23 cellular contexts compared by ENCODE assay signal in the genomic region with DNA sequence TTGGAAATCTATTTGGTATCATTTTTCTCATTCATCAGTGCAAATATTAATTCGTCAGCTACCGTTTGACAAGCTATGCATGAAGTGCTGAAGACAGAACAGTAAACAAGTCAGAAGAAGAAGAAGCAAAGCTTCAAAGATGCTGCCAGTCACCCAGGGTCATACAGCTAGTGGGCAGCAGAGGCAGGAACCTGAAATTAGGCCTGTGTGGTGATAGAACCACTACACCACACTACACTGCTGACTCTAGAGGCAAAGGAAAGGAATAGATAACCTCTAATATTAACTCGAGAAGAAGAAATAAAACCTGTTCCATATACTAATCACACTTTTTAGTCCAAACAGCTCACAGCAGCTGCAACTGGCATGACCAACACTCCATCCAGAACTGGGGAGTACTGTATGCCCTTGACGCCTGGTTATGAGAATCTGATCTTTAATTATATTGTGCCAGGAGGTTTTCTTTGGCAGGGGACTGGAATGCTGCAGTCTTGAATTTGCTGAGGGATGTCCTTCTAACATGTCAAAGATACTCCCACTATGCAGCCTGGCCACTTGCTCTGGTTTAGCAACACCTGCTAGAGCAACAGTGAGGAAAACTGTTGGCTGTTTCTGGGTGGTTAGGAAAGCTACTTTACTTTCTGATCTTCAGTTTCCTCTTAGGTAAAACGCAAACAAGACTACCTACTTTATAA.
DNase-seq lines count a peak whose midpoint lies in the region; ATAC-seq and TF ChIP-seq lines count a peak whose summit lies in the region.
"Had no signal": no experiment of that assay in that cellular context is flagged by ENCODE, and none has a peak within 500 bp of the region (broad histone marks: within the 10 kb centered on the region; RNA-seq: fewer than 3 reads in every experiment).

No MANE protein-coding gene starts in this region.

- H3K27me3 ChIP-seq in Loucy (ENCODE audit: insufficient read depth, low read length, poor library complexity, severe bottlenecking) (no peaks in the 10 kb centered on the region), psoas muscle (ENCODE audit: insufficient read depth in 3 of 3, low read length in 2 of 3) (no peaks in the 10 kb centered on the region)
- H3K27me3 ChIP-seq: BLaER1 treated with 17β-estradiol and CSF1 and Interleukin-3, amounts not matched to agents 10 nM and 100 nM; body of pancreas; colonic mucosa; Peyer's patch; suprapubic skin had no signal

- no peaks in the 10 kb centered on the region for H3K9me2 ChIP-seq in Loucy (replicated peaks; ENCODE audit: low read depth, low read length)

- DNase-seq in NCI-H510A treated with DMSO at 0.1 percent for 48 hours (lab: John Stamatoyannopoulos, UW) (peak; percentile 46), NCI-H510A (lab: John Stamatoyannopoulos, UW) (no peak), epithelial cell of prostate (ENCODE audit: low read depth, low spot score) (no peak), psoas muscle (peak in 1 of 2 donors; percentile 67), SIG-M5 treated with dmso at 0.1 percent for 504 hours (lab: John Stamatoyannopoulos, UW; ENCODE audit: unreplicated experiment) (no peak)
- no peak for DNase-seq in stimulated activated CD4-positive, alpha-beta T cell treated with anti-CD3 and anti-CD28 coated beads, Interleukin-4, amount 100 ng/mL, for 1 hour
- DNase-seq: activated CD4-positive, alpha-beta T cell treated with anti-CD3 and anti-CD28 coated beads for 1 hour; body of pancreas; colonic mucosa; DMS153; GF-D8; hypothalamus; NCI-H2029 treated with DMSO at 0.1 percent for 48 hours; NCI-H774; Peyer's patch; stimulated activated CD4-positive, alpha-beta T cell treated with anti-CD3 and anti-CD28 coated beads, Interleukin-12 subunit alpha, Interleukin-12 subunit beta, amount 100 ng/mL, for 4 hours; T1000 had no signal

- H3K4me3 ChIP-seq in Loucy (ENCODE audit: low read length, poor library complexity, severe bottlenecking) (no peak overlapping the region), psoas muscle (peak overlapping the region; percentile 24)
- H3K4me3 ChIP-seq: A549; BLaER1 treated with 17β-estradiol and CSF1 and Interleukin-3, amounts not matched to agents 10 nM and 100 nM; body of pancreas; colonic mucosa; Peyer's patch; suprapubic skin had no signal

- H3K4me1 ChIP-seq in Loucy (ENCODE audit: insufficient read depth, low read length, poor library complexity, severe bottlenecking) (peaks cover 9% of the 10 kb centered on the region), psoas muscle (peaks cover 64% of the 10 kb centered on the region)

- H3K9me3 ChIP-seq in Loucy (ENCODE audit: insufficient read depth, low read depth, low read length) (no peaks in the 10 kb centered on the region), psoas muscle (no peaks in the 10 kb centered on the region)
- H3K9me3 ChIP-seq: A549, body of pancreas, colonic mucosa, Peyer's patch, suprapubic skin had no signal

- intact Hi-C loops in psoas muscle (cut with DNase I): loop anchor here in 1 of 2 donors (5.0 kb wide), 2 partner anchors 44 to 71 kb away; partner anchors contain the start of gene PAK1

- peak overlapping the region; percentile 69 for H3K27ac ChIP-seq in epithelial cell of prostate
- peak overlapping the region; percentile 76 for H3K27ac ChIP-seq in psoas muscle
- H3K27ac ChIP-seq: A549; BLaER1 treated with 17β-estradiol and CSF1 and Interleukin-3, amounts not matched to agents 10 nM and 100 nM; body of pancreas; colonic mucosa; Peyer's patch; suprapubic skin had no signal

- no peak overlapping the region for H3K4me2 ChIP-seq in Loucy (ENCODE audit: low read depth, low read length, poor library complexity, severe bottlenecking)
- H3K4me2 ChIP-seq: A549 had no signal

- H3K9ac ChIP-seq in Loucy (ENCODE audit: low read depth, low read length, poor library complexity, severe bottlenecking): no peak overlapping the region
- H3K9ac ChIP-seq: BLaER1 treated with 17β-estradiol and CSF1 and Interleukin-3, amounts not matched to agents 10 nM and 100 nM had no signal

- TF ChIP-seq CTCF in Loucy (conservative IDR thresholded peaks at IDR 0.05; ENCODE audit: low read length) (peak; percentile 35), psoas muscle (IDR thresholded peaks at IDR 0.05) (peak; percentile 30)

- ATAC-seq in psoas muscle (peak; percentile 95 to 97 (median 96)), HG03039 (IDR thresholded peaks at IDR 0.05; ENCODE audit: unreplicated experiment) (no peak)
- ATAC-seq: A549, body of pancreas, SK-N-SH treated with all-trans-retinoic acid at 6 μM for 48 hours had no signal

- H3K36me3 ChIP-seq in Loucy (ENCODE audit: insufficient read depth, low read length) (no peaks in the 10 kb centered on the region), psoas muscle (ENCODE audit: insufficient read depth in 1 of 2, low read depth in 1 of 2) (no peaks in the 10 kb centered on the region)
- H3K36me3 ChIP-seq: colonic mucosa, Peyer's patch, suprapubic skin had no signal

- WGBS in psoas muscle, 3 donors: 30 to 39% (median 31%) methylated on average over 5 of the region's 5 CpGs

- no peaks in the 10 kb centered on the region for H3F3A ChIP-seq in Loucy (ENCODE audit: low read depth)

- H3K79me2 ChIP-seq in Loucy (ENCODE audit: insufficient read depth, low read length): peaks cover 52% of the 10 kb centered on the region

- H2AFZ ChIP-seq in Loucy (ENCODE audit: low read length): no peak overlapping the region

- H4K20me1 ChIP-seq in Loucy (ENCODE audit: insufficient read depth, low read length, poor library complexity, severe bottlenecking): peaks cover 13% of the 10 kb centered on the region
